10 cellular contexts compared by ENCODE assay signal in genomic region chr10:93384006-93384405, GRCh38.
A peak's percentile ranks its signal among the peaks of the same experiment; 100 is the strongest.
DNase-seq lines count a peak whose midpoint lies in the region; ATAC-seq and TF ChIP-seq lines count a peak whose summit lies in the region.
"Had no signal": no experiment of that assay in that cellular context is flagged by ENCODE, and none has a peak within 500 bp of the region (broad histone marks: within the 10 kb centered on the region; RNA-seq: fewer than 3 reads in every experiment).

No MANE protein-coding gene starts in this region.

- CTCF ChIA-PET in mammary epithelial cell (lab: Charles Lee; ENCODE audit: low non-redundant PET), result interaction anchor here (0.6 kb wide), 1 partner anchor 10 kb away, joined by 4 read pairs; no protein-coding TSS in a partner anchor

- WGBS in mammary epithelial cell (ENCODE audit: low coverage, missing lambda C conversion rate), result 3% methylated on average over 7 of the region's 7 CpGs
- WGBS in spleen, 5 donors, result 66 to 78% (median 70%) methylated on average over 7 of the region's 7 CpGs

- H3K27me3 ChIP-seq in mammary epithelial cell (ENCODE audit: insufficient read depth, low read length) (no peaks in the 10 kb centered on the region), neural progenitor cell (no peaks in the 10 kb centered on the region), spleen (replicated peaks in 1 of 7) (no peaks in the 10 kb centered on the region)

- peaks cover 19% of the 10 kb centered on the region for H3K79me2 ChIP-seq in mammary epithelial cell (ENCODE audit: insufficient read depth, low read length)
- no peaks in the 10 kb centered on the region for H3K79me2 ChIP-seq in neural progenitor cell (ENCODE audit: low read depth)

- in situ Hi-C loops in KBM-7 (cut with MboI; ENCODE audit: low pct_unique_long_range_greater_than_20kb, low sequenced_read_pairs) (loop anchor here (10.0 kb wide), 1 partner anchor 91 kb away; no protein-coding TSS in a partner anchor), mammary epithelial cell (cut with MboI; ENCODE audit: low sequenced_read_pairs in 2 of 2) (loop anchor here in 1 of 2 donors (5.0 kb wide), 1 partner anchor 98 kb away; the partner anchor contains the start of gene MYOF)

- H3K9me3 ChIP-seq in mammary epithelial cell (replicated peaks; ENCODE audit: insufficient read depth, low read length) (no peaks in the 10 kb centered on the region), neural progenitor cell (ENCODE audit: low read depth) (no peaks in the 10 kb centered on the region), spleen (no peaks in the 10 kb centered on the region)

- no peak for DNase-seq in CD14-positive monocyte (ENCODE audit: low spot score)
- peak; percentile 19 for DNase-seq in KBM-7
- DNase-seq in mammary epithelial cell, result peak; percentile 100
- no peak for DNase-seq in neural progenitor cell (ENCODE audit: low spot score)
- no peak for DNase-seq in midbrain (lab: John Stamatoyannopoulos, UW)
- no peak for DNase-seq in spleen
- no peak for DNase-seq in stimulated activated CD4-positive, alpha-beta T cell treated with anti-CD3 and anti-CD28 coated beads, Interleukin-15, amount 100 ng/mL, for 24 hours
- DNase-seq: CD4-positive, alpha-beta T cell; NCI-H510A treated with DMSO at 0.1 percent for 48 hours had no signal

- H3K9ac ChIP-seq in mammary epithelial cell (ENCODE audit: insufficient read depth, low read length) (peak overlapping the region; percentile 68), neural progenitor cell (no peak overlapping the region)

- no peaks in the 10 kb centered on the region for H4K20me1 ChIP-seq in mammary epithelial cell (ENCODE audit: insufficient read depth, low read length)
- H4K20me1 ChIP-seq in neural progenitor cell (ENCODE audit: low read depth), result no peaks in the 10 kb centered on the region

- H3K27ac Mint-ChIP-seq in CD14-positive monocyte, result peak overlapping the region; percentile 30 to 87 (median 66)
- H3K27ac Mint-ChIP-seq in neural progenitor cell, result peak overlapping the region; percentile 80
- H3K27ac Mint-ChIP-seq: CD4-positive, alpha-beta T cell had no signal

- H3K36me3 ChIP-seq in mammary epithelial cell (ENCODE audit: insufficient read depth, low read length) (peaks cover 44% of the 10 kb centered on the region), neural progenitor cell (no peaks in the 10 kb centered on the region), spleen (peaks cover 0 to 9% (median 0%) of the 10 kb centered on the region in 6 donors)

- no peak overlapping the region for H2AFZ ChIP-seq in mammary epithelial cell (ENCODE audit: low read depth, low read length)
- H2AFZ ChIP-seq in neural progenitor cell (replicated peaks), result no peak overlapping the region

- no peak for ATAC-seq in GM18519 (IDR thresholded peaks at IDR 0.05; ENCODE audit: low FRiP score, unreplicated experiment)

- H3K27me3 Mint-ChIP-seq in CD14-positive monocyte (ENCODE audit: low read depth in 3 of 3) (peaks cover 0 to 3% (median 0%) of the 10 kb centered on the region in 3 donors), neural progenitor cell (ENCODE audit: insufficient read depth, low read depth) (peaks cover 5% of the 10 kb centered on the region)
- H3K27me3 Mint-ChIP-seq: CD4-positive, alpha-beta T cell had no signal

- H3K4me2 ChIP-seq in mammary epithelial cell (ENCODE audit: insufficient read depth, low read depth, low read length) (peak overlapping the region; percentile 64), neural progenitor cell (no peak overlapping the region)

- H3K4me3 ChIP-seq in mammary epithelial cell (replicated peaks in 1 of 3; ENCODE audit: insufficient read depth in 1 of 3, low read depth in 2 of 3, low read length in 3 of 3) (peak overlapping the region in 1 of 3 experiments; percentile 14), neural progenitor cell (no peak overlapping the region), spleen (no peak overlapping the region)

- BruUV-seq in mammary epithelial cell (replicated peaks; lab: Mats Ljungman, UMichigan), result no TSS peak

- no peak for TF ChIP-seq POLR2A in spleen (IDR thresholded peaks at IDR 0.05)

- TF ChIP-seq CTCF in CD14-positive monocyte (IDR thresholded peaks at IDR 0.05) (no peak), mammary epithelial cell (conservative IDR thresholded peaks at IDR 0.05 in 1 of 2, IDR thresholded peaks at IDR 0.05 in 1 of 2; ENCODE audit: extremely low read depth in 1 of 2, insufficient read depth in 1 of 2, low read depth in 1 of 2, low read length in 2 of 2) (no peak), neural progenitor cell (IDR thresholded peaks at IDR 0.05) (no peak), spleen (IDR thresholded peaks at IDR 0.05 in 8 of 11, conservative IDR thresholded peaks at IDR 0.05 in 3 of 11) (no peak)

- no peaks in the 10 kb centered on the region for H3K9me3 Mint-ChIP-seq in CD14-positive monocyte
- H3K9me3 Mint-ChIP-seq in neural progenitor cell, result no peaks in the 10 kb centered on the region
- H3K9me3 Mint-ChIP-seq: CD4-positive, alpha-beta T cell had no signal

- H3F3A ChIP-seq in neural progenitor cell (ENCODE audit: low read depth), result no peaks in the 10 kb centered on the region

- H3K4me1 ChIP-seq in mammary epithelial cell (ENCODE audit: insufficient read depth, low read length), result peaks cover 37% of the 10 kb centered on the region
- peaks cover 7% of the 10 kb centered on the region for H3K4me1 ChIP-seq in neural progenitor cell
- H3K4me1 ChIP-seq in spleen, result peaks cover 0 to 31% (median 13%) of the 10 kb centered on the region in 6 donors

- H3K4me1 Mint-ChIP-seq in CD14-positive monocyte (peaks cover 62% of the 10 kb centered on the region), neural progenitor cell (peaks cover 26% of the 10 kb centered on the region)

- peak overlapping the region; percentile 98 for H3K27ac ChIP-seq in mammary epithelial cell (ENCODE audit: insufficient read depth, low read depth, low read length)
- H3K27ac ChIP-seq in neural progenitor cell, result no peak overlapping the region
- H3K27ac ChIP-seq in spleen, result no peak overlapping the region

- peaks cover 47 to 52% of the 10 kb centered on the region in 2 donors for H3K36me3 Mint-ChIP-seq in CD14-positive monocyte
- no peaks in the 10 kb centered on the region for H3K36me3 Mint-ChIP-seq in neural progenitor cell

- intact Hi-C loops in CD14-positive monocyte (cut with micrococcal nuclease), result loop anchor here in 1 of 2 donors (5.0 kb wide), 1 partner anchor 33 kb away; no protein-coding TSS in a partner anchor
- intact Hi-C loops in mammary epithelial cell (cut with micrococcal nuclease), result loop anchor here (1.0 to 2.0 kb wide), 4 partner anchors 8 to 99 kb away; partner anchors contain the start of gene MYOF
- intact Hi-C loops in spleen (cut with DNase I; ENCODE audit: low total_unique reads), result no loop called here

- no peak overlapping the region for H3K4me3 Mint-ChIP-seq in CD14-positive monocyte
- no peak overlapping the region for H3K4me3 Mint-ChIP-seq in neural progenitor cell
- H3K4me3 Mint-ChIP-seq: CD4-positive, alpha-beta T cell had no signal

- dilution Hi-C loops in mammary epithelial cell (cut with HindIII; ENCODE audit: low sequenced_read_pairs), result loop anchor here (5.0 kb wide), 1 partner anchor 83 kb away; no protein-coding TSS in a partner anchor

Comparison
In these comparisons a context has a peak if more than half of its experiments do, and no peak if none do; other contexts are left out.
1. DNase-seq: peak in KBM-7 (single experiment) and mammary epithelial cell (single experiment); none in CD14-positive monocyte (single experiment), neural progenitor cell (single experiment), midbrain (single experiment), spleen (single experiment) and stimulated activated CD4-positive, alpha-beta T cell treated with anti-CD3 and anti-CD28 coated beads, Interleukin-15, amount 100 ng/mL, for 24 hours (single experiment).